Comparison of ENCODE assay signal across 16 cellular contexts in the genomic region with DNA sequence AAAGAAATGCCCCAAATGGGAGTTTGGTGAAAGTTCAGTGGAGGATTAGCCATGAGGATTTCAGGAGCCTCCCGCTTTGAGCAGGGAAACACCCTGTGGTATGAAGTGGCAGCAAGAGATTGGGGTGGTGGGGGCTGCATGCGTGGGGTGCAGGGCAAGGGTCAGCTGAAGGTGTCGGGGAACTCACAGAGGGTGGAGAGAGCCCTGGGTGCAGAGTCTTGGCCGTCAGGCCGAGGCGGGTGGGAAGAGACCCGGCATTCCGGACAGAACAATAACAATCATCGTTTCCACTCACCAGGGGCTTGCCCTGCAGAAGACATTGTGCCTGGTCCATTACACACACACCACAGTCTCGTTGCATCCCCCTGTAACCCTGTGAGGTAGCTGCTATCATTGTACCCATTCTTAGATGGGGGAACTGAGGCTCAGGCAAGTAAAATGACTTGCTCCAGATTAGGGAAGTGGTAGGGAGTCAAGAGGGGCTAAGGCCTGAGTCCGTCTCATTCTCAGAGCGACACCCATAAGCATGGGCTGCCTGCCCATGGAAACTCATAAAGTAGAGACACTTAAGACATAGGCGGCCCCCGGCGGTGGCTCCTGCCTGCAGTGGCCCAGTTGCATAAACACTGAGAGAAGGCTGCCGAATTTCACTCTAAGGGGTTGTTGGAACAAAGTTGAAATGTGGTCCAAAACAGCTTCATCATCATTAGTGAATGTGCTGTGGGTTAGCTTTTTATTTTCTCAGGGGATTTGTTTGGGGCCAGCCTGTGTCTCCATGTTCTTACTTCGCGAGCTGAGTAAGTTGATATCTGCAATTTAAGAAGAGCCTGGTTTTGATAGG.
DNase-seq lines count a peak whose midpoint lies in the region; ATAC-seq and TF ChIP-seq lines count a peak whose summit lies in the region.
"Had no signal": no experiment of that assay in that cellular context is flagged by ENCODE, and none has a peak within 500 bp of the region (broad histone marks: within the 10 kb centered on the region; RNA-seq: fewer than 3 reads in every experiment).

No MANE protein-coding gene starts in this region.

- H4K20me1 ChIP-seq in GM23248 (ENCODE audit: insufficient read depth), result peaks cover 3% of the 10 kb centered on the region; the same call in 1 of the 2 replicates

- POLR2A ChIA-PET in RWPE1 (lab: Yijun Ruan, JAX; ENCODE audit: low non-redundant PET), result no interaction called here

- TF ChIP-seq CTCF in RWPE1 (conservative IDR thresholded peaks at IDR 0.05; ENCODE audit: low read depth) (no peak), fibroblast of mammary gland (conservative IDR thresholded peaks at IDR 0.05; ENCODE audit: control insufficient read depth, insufficient read depth, low read depth, low read length) (peak; percentile 10), osteocyte (IDR thresholded peaks at IDR 0.05) (no peak)

- H3K36me3 Mint-ChIP-seq in osteocyte (ENCODE audit: unreplicated experiment), result no peaks in the 10 kb centered on the region
- peaks cover 2% of the 10 kb centered on the region for H3K36me3 Mint-ChIP-seq in T-helper 2 cell treated with Interferon-gamma antibody and Interleukin-4, amounts not matched to agents 5 μg/mL and 100 μg/mL, for 36 hours (ENCODE audit: low read depth)
- H3K36me3 Mint-ChIP-seq: activated naive CD8-positive, alpha-beta T cell treated with anti-CD3 and anti-CD28 coated beads for 36 hours had no signal

- in situ Hi-C loops in GM23248 (cut with MboI), result no loop called here

- peaks cover 16% of the 10 kb centered on the region for H3K4me1 ChIP-seq in GM23248 (ENCODE audit: insufficient read depth)

- peaks cover 73% of the 10 kb centered on the region for H3K4me1 Mint-ChIP-seq in osteocyte (ENCODE audit: unreplicated experiment)
- peaks cover 3% of the 10 kb centered on the region for H3K4me1 Mint-ChIP-seq in T-helper 2 cell treated with Interferon-gamma antibody and Interleukin-4, amounts not matched to agents 5 μg/mL and 100 μg/mL, for 36 hours (ENCODE audit: low read depth)

- CTCF ChIA-PET in RWPE1 (lab: Yijun Ruan, JAX), result interaction anchor here (0.6 kb wide), 1 partner anchor 117 kb away, joined by 3 read pairs; no protein-coding TSS in a partner anchor

- no peaks in the 10 kb centered on the region for H3K27me3 ChIP-seq in GM23248 (replicated peaks; ENCODE audit: insufficient read depth)
- H3K27me3 ChIP-seq: upper lobe of left lung had no signal

- WGBS in GM23248 (ENCODE audit: low coverage in 1 of 2, low lambda C conversion rate in 2 of 2, missing lambda C conversion rate in 2 of 2), 2 experiments, result 79 to 84% methylated on average over 17 to 18 of the region's 18 CpGs

- H2AFZ ChIP-seq in GM23248, result no peak overlapping the region

- peak; percentile 34 for DNase-seq in GM23248
- DNase-seq in RWPE1 (ENCODE audit: low spot score), result no peak
- DNase-seq in fibroblast of mammary gland (ENCODE audit: low read depth), result peak; percentile 87
- DNase-seq in osteocyte (ENCODE audit: extremely low spot score, unreplicated experiment), result no peak
- no peak for DNase-seq in NCI-H1436 treated with DMSO at 0.1 percent for 48 hours (lab: John Stamatoyannopoulos, UW)
- no peak for DNase-seq in left colon
- no peak for DNase-seq in T-helper 2 cell treated with Interferon-gamma antibody and Interleukin-4, amounts not matched to agents 5 μg/mL and 100 μg/mL, for 36 hours (ENCODE audit: low spot score)
- DNase-seq: activated naive CD8-positive, alpha-beta T cell treated with anti-CD3 and anti-CD28 coated beads for 36 hours; NCI-H1092 treated with DMSO at 0.1 percent for 48 hours; NCI-H345; nucleus accumbens; OCI-M1; stimulated activated CD4-positive, alpha-beta T cell treated with anti-CD3 and anti-CD28 coated beads, Interleukin-15, amount 100 ng/mL, for 24 hours; upper lobe of left lung had no signal

- H3K9me2 ChIP-seq in GM23248 (ENCODE audit: insufficient read depth), result no peaks in the 10 kb centered on the region

- peak overlapping the region; percentile 25 for H3K4me2 ChIP-seq in GM23248 (ENCODE audit: unreplicated experiment)

- H3K27ac Mint-ChIP-seq in osteocyte (ENCODE audit: unreplicated experiment), result peak overlapping the region; percentile 73
- H3K27ac Mint-ChIP-seq in T-helper 2 cell treated with Interferon-gamma antibody and Interleukin-4, amounts not matched to agents 5 μg/mL and 100 μg/mL, for 36 hours, result no peak overlapping the region
- H3K27ac Mint-ChIP-seq: activated naive CD8-positive, alpha-beta T cell treated with anti-CD3 and anti-CD28 coated beads for 36 hours had no signal

- peaks cover 100% of the 10 kb centered on the region for H3K79me2 ChIP-seq in GM23248 (ENCODE audit: insufficient read depth)

- 0 out of 2 replicates have a peak, but pooled peaks cover 5% of the 10 kb centered on the region for H3F3A ChIP-seq in GM23248 (ENCODE audit: insufficient read depth)

- H3K27ac ChIP-seq in GM23248 (no peak overlapping the region), RWPE1 (peak overlapping the region; percentile 16; the same call in 1 of the 2 replicates)
- H3K27ac ChIP-seq: epithelial cell of prostate had no signal

- H3K9ac ChIP-seq in GM23248, result no peak overlapping the region

- no peaks in the 10 kb centered on the region for H3K9me3 ChIP-seq in GM23248 (ENCODE audit: low read depth)
- H3K9me3 ChIP-seq: upper lobe of left lung had no signal

- H3K36me3 ChIP-seq in GM23248 (ENCODE audit: low read depth), result no peaks in the 10 kb centered on the region
- H3K36me3 ChIP-seq: upper lobe of left lung had no signal

- no peaks in the 10 kb centered on the region for H3K27me3 Mint-ChIP-seq in osteocyte (ENCODE audit: unreplicated experiment)
- H3K27me3 Mint-ChIP-seq in T-helper 2 cell treated with Interferon-gamma antibody and Interleukin-4, amounts not matched to agents 5 μg/mL and 100 μg/mL, for 36 hours (ENCODE audit: low read depth), result no peaks in the 10 kb centered on the region
- H3K27me3 Mint-ChIP-seq: activated naive CD8-positive, alpha-beta T cell treated with anti-CD3 and anti-CD28 coated beads for 36 hours had no signal

- intact Hi-C loops in left colon (cut with DNase I, micrococcal nuclease), result no loop called here

- no peaks in the 10 kb centered on the region for H3K9me3 Mint-ChIP-seq in osteocyte (ENCODE audit: unreplicated experiment)
- H3K9me3 Mint-ChIP-seq in T-helper 2 cell treated with Interferon-gamma antibody and Interleukin-4, amounts not matched to agents 5 μg/mL and 100 μg/mL, for 36 hours, result no peaks in the 10 kb centered on the region
- H3K9me3 Mint-ChIP-seq: activated naive CD8-positive, alpha-beta T cell treated with anti-CD3 and anti-CD28 coated beads for 36 hours had no signal

- H3K4me3 ChIP-seq in GM23248, result no peak overlapping the region
- no peak overlapping the region for H3K4me3 ChIP-seq in fibroblast of mammary gland (ENCODE audit: control insufficient read depth, low read depth, low read length)
- H3K4me3 ChIP-seq: upper lobe of left lung had no signal

- no peak overlapping the region for H3K4me3 Mint-ChIP-seq in osteocyte (ENCODE audit: unreplicated experiment)
- no peak overlapping the region for H3K4me3 Mint-ChIP-seq in T-helper 2 cell treated with Interferon-gamma antibody and Interleukin-4, amounts not matched to agents 5 μg/mL and 100 μg/mL, for 36 hours
- H3K4me3 Mint-ChIP-seq: activated naive CD8-positive, alpha-beta T cell treated with anti-CD3 and anti-CD28 coated beads for 36 hours had no signal

- ATAC-seq in HG03025 (IDR thresholded peaks at IDR 0.05; ENCODE audit: low FRiP score, unreplicated experiment) (no peak), left colon (no peak)

Comparison
In these comparisons a context has a peak if more than half of its experiments do, and no peak if none do; other contexts are left out.
1. DNase-seq: peak in GM23248 (single experiment) and fibroblast of mammary gland (single experiment); none in RWPE1 (single experiment), osteocyte (single experiment), NCI-H1436 treated with DMSO at 0.1 percent for 48 hours (single experiment), left colon (0 of 2) and T-helper 2 cell treated with Interferon-gamma antibody and Interleukin-4, amounts not matched to agents 5 μg/mL and 100 μg/mL, for 36 hours (single experiment).